1 cellular context compared by ENCODE assay signal in the genomic region with DNA sequence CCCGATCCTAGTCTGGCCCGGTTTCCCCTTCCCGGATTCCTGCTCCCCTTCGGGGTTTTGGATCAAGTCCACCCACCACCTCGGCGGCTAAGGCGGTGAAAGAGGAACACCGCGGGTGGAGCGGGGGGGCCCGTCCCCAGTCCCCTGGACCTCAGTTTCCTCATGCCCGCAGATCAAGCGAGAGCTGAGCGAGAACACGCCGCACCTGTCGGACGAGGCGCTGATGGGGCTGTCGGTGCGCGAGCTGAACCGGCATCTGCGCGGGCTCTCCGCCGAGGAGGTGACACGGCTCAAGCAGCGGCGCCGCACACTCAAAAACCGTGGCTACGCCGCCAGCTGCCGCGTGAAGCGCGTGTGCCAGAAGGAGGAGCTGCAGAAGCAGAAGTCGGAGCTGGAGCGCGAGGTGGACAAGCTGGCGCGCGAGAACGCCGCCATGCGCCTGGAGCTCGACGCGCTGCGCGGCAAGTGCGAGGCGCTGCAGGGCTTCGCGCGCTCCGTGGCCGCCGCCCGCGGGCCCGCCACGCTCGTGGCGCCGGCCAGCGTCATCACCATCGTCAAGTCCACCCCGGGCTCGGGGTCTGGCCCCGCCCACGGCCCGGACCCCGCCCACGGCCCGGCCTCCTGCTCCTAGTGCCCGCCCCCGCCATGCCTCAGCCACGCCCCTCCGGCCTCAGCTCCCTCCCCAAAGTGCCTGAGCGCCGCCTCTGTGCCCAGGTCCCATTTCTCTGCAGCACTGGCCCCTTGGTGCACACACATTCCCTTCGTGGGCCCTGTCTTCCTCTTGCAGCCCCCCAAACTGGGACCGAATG.
TF ChIP-seq lines count a peak whose summit lies in the region.

No MANE protein-coding gene starts in this region.

TF ChIP-seq in neural cell, 6 proteins besides CTCF, POLR2A, EP300 and RAD21 (continued from another document):
- TF ChIP-seq, protein P1, sequence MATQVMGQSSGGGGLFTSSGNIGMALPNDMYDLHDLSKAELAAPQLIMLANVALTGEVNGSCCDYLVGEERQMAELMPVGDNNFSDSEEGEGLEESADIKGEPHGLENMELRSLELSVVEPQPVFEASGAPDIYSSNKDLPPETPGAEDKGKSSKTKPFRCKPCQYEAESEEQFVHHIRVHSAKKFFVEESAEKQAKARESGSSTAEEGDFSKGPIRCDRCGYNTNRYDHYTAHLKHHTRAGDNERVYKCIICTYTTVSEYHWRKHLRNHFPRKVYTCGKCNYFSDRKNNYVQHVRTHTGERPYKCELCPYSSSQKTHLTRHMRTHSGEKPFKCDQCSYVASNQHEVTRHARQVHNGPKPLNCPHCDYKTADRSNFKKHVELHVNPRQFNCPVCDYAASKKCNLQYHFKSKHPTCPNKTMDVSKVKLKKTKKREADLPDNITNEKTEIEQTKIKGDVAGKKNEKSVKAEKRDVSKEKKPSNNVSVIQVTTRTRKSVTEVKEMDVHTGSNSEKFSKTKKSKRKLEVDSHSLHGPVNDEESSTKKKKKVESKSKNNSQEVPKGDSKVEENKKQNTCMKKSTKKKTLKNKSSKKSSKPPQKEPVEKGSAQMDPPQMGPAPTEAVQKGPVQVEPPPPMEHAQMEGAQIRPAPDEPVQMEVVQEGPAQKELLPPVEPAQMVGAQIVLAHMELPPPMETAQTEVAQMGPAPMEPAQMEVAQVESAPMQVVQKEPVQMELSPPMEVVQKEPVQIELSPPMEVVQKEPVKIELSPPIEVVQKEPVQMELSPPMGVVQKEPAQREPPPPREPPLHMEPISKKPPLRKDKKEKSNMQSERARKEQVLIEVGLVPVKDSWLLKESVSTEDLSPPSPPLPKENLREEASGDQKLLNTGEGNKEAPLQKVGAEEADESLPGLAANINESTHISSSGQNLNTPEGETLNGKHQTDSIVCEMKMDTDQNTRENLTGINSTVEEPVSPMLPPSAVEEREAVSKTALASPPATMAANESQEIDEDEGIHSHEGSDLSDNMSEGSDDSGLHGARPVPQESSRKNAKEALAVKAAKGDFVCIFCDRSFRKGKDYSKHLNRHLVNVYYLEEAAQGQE (IDR thresholded peaks at IDR 0.05; ENCODE audit: borderline replicate concordance) = no peak
- peak; percentile 49 for TF ChIP-seq MXI1 (conservative IDR thresholded peaks at IDR 0.05; ENCODE audit: poor library complexity, severe bottlenecking)
- no peak for TF ChIP-seq EZH2 (IDR thresholded peaks at IDR 0.05; ENCODE audit: borderline replicate concordance, insufficient read depth, low read length, poor library complexity, severe bottlenecking)
- peak; percentile 15 for TF ChIP-seq POLR2AphosphoS5 (IDR thresholded peaks at IDR 0.05)
